25 cellular contexts compared by ENCODE assay signal in genomic region chr11:94186342-94187203, GRCh38. TPM values are rescaled to one million over a fixed set of nuclear protein-coding genes. Genes with fewer than 3 reads are reported as not detected.
A peak's percentile ranks its signal among the peaks of the same experiment; 100 is the strongest.
DNase-seq lines count a peak whose midpoint lies in the region; ATAC-seq, FAIRE-seq and TF ChIP-seq lines count a peak whose summit lies in the region.
"Had no signal": no experiment of that assay in that cellular context is flagged by ENCODE, and none has a peak within 500 bp of the region (broad histone marks: within the 10 kb centered on the region; RNA-seq: fewer than 3 reads in every experiment).

No MANE protein-coding gene starts in this region.

- DNase-seq in HFFc6, result no peak
- no peak for DNase-seq in astrocyte (ENCODE audit: low read depth)
- no peak for DNase-seq in mesothelial cell of epicardium (ENCODE audit: low spot score in 2 of 2, unreplicated experiment in 2 of 2)
- DNase-seq in stimulated activated effector memory CD8-positive, alpha-beta T cell treated with anti-CD3 and anti-CD28 coated beads, Interleukin-12 subunit alpha, Interleukin-12 subunit beta, amount 100 ng/mL, for 72 hours (ENCODE audit: low spot score in 2 of 2), result no peak
- DNase-seq in globus pallidus (ENCODE audit: low spot score), result no peak
- DNase-seq in cerebellar nuclear complex (lab: John Stamatoyannopoulos, UW), result no peak
- no peak for DNase-seq in foreskin keratinocyte
- DNase-seq: aorta, Calu3, gastrocnemius medialis, lower lobe of right lung, mucosa of descending colon, NCI-H1048, SJCRH30, T1000, transverse colon had no signal

- H3K4me3 ChIP-seq in astrocyte (ENCODE audit: insufficient read depth, low read depth, low read length), result no peak overlapping the region
- H3K4me3 ChIP-seq: cardiac muscle cell, gastrocnemius medialis, lower lobe of right lung, mucosa of descending colon, right atrium auricular region, SJCRH30, transverse colon had no signal

- ATAC-seq in stimulated activated effector memory CD8-positive, alpha-beta T cell treated with anti-CD3 and anti-CD28 coated beads, Interleukin-12 subunit alpha, Interleukin-12 subunit beta, amount 100 ng/mL, for 72 hours, result no peak
- no peak for ATAC-seq in foreskin keratinocyte
- ATAC-seq: esophagus mucosa, gastrocnemius medialis, lower lobe of right lung, mucosa of descending colon had no signal

- H3K4me1 ChIP-seq in astrocyte (ENCODE audit: insufficient read depth, low read length) (peaks cover 8% of the 10 kb centered on the region), foreskin keratinocyte (no peaks in the 10 kb centered on the region)
- H3K4me1 ChIP-seq: gastrocnemius medialis, parathyroid adenoma, right atrium auricular region had no signal

- H3K27ac ChIP-seq in astrocyte (ENCODE audit: low read depth, low read length), result peak overlapping the region; percentile 47
- no peak overlapping the region for H3K27ac ChIP-seq in foreskin keratinocyte
- H3K27ac ChIP-seq: C4-2B, cardiac muscle cell, gastrocnemius medialis, lower lobe of right lung, parathyroid adenoma, right atrium auricular region, transverse colon, VCaP had no signal

- H3K36me3 ChIP-seq in astrocyte (ENCODE audit: insufficient read depth, low read length), result peaks cover 6% of the 10 kb centered on the region
- H3K36me3 ChIP-seq: right atrium auricular region, SJCRH30, transverse colon had no signal

- H3K36me3 Mint-ChIP-seq in HFFc6 (ENCODE audit: low read depth) (peaks cover 22% of the 10 kb centered on the region), astrocyte (ENCODE audit: low read depth, unreplicated experiment) (peaks cover 4% of the 10 kb centered on the region), mesothelial cell of epicardium (peaks cover 24% of the 10 kb centered on the region)
- H3K36me3 Mint-ChIP-seq in stimulated activated effector memory CD8-positive, alpha-beta T cell treated with anti-CD3 and anti-CD28 coated beads, Interleukin-12 subunit alpha, Interleukin-12 subunit beta, amount 100 ng/mL, for 72 hours, result peaks cover 1% of the 10 kb centered on the region

- no peaks in the 10 kb centered on the region for H3K9me3 ChIP-seq in astrocyte (ENCODE audit: insufficient read depth, low read depth, low read length)
- H3K9me3 ChIP-seq: gastrocnemius medialis, lower lobe of right lung, mucosa of descending colon, right atrium auricular region, SJCRH30, transverse colon had no signal

- peaks cover 14% of the 10 kb centered on the region for H4K20me1 ChIP-seq in astrocyte (ENCODE audit: insufficient read depth, low read length)

- H2AFZ ChIP-seq in astrocyte (ENCODE audit: low read depth, low read length), result no peak overlapping the region
- H2AFZ ChIP-seq: parathyroid adenoma had no signal

- no peak overlapping the region for H3K9ac ChIP-seq in astrocyte (ENCODE audit: low read length)
- H3K9ac ChIP-seq: parathyroid adenoma had no signal

- peaks cover 47% of the 10 kb centered on the region for H3K4me1 Mint-ChIP-seq in HFFc6 (ENCODE audit: low read depth)
- H3K4me1 Mint-ChIP-seq in astrocyte (ENCODE audit: low read depth, unreplicated experiment), result peaks cover 13% of the 10 kb centered on the region
- peaks cover 24% of the 10 kb centered on the region for H3K4me1 Mint-ChIP-seq in mesothelial cell of epicardium
- H3K4me1 Mint-ChIP-seq in stimulated activated effector memory CD8-positive, alpha-beta T cell treated with anti-CD3 and anti-CD28 coated beads, Interleukin-12 subunit alpha, Interleukin-12 subunit beta, amount 100 ng/mL, for 72 hours, result peaks cover 6% of the 10 kb centered on the region
- H3K4me1 Mint-ChIP-seq: activated CD4-positive, alpha-beta T cell treated with anti-CD3 and anti-CD28 coated beads, Interleukin-2, amount 10 ng/mL, durations not matched to agents 24 days and 14 days had no signal

- H3K4me3 Mint-ChIP-seq in HFFc6 (no peak overlapping the region), astrocyte (ENCODE audit: unreplicated experiment) (no peak overlapping the region), mesothelial cell of epicardium (no peak overlapping the region)
- H3K4me3 Mint-ChIP-seq in stimulated activated effector memory CD8-positive, alpha-beta T cell treated with anti-CD3 and anti-CD28 coated beads, Interleukin-12 subunit alpha, Interleukin-12 subunit beta, amount 100 ng/mL, for 72 hours, result no peak overlapping the region
- H3K4me3 Mint-ChIP-seq: activated CD4-positive, alpha-beta T cell treated with anti-CD3 and anti-CD28 coated beads, Interleukin-2, amount 10 ng/mL, durations not matched to agents 24 days and 14 days; activated naive CD8-positive, alpha-beta T cell; dendritic cell treated with granulocyte-macrophage colony-stimulating factor and Interleukin-4, amounts not matched to agents 40 ng/mL and 50 ng/mL, for 4 days had no signal

- H3K27me3 Mint-ChIP-seq in HFFc6 (ENCODE audit: insufficient read depth) (no peaks in the 10 kb centered on the region; the same call in 1 of the 2 replicates), astrocyte (ENCODE audit: low read depth, unreplicated experiment) (no peaks in the 10 kb centered on the region), mesothelial cell of epicardium (ENCODE audit: low read depth) (no peaks in the 10 kb centered on the region)
- H3K27me3 Mint-ChIP-seq: activated CD4-positive, alpha-beta T cell treated with anti-CD3 and anti-CD28 coated beads, Interleukin-2, amount 10 ng/mL, durations not matched to agents 24 days and 14 days; activated naive CD8-positive, alpha-beta T cell; dendritic cell treated with granulocyte-macrophage colony-stimulating factor and Interleukin-4, amounts not matched to agents 40 ng/mL and 50 ng/mL, for 4 days had no signal

- H3K27ac Mint-ChIP-seq in HFFc6, result peak overlapping the region; percentile 87
- no peak overlapping the region for H3K27ac Mint-ChIP-seq in astrocyte (ENCODE audit: unreplicated experiment)
- H3K27ac Mint-ChIP-seq in mesothelial cell of epicardium, result peak overlapping the region; percentile 23
- peak overlapping the region; percentile 3 for H3K27ac Mint-ChIP-seq in stimulated activated effector memory CD8-positive, alpha-beta T cell treated with anti-CD3 and anti-CD28 coated beads, Interleukin-12 subunit alpha, Interleukin-12 subunit beta, amount 100 ng/mL, for 72 hours
- H3K27ac Mint-ChIP-seq: activated CD4-positive, alpha-beta T cell treated with anti-CD3 and anti-CD28 coated beads, Interleukin-2, amount 10 ng/mL, durations not matched to agents 24 days and 14 days; activated naive CD8-positive, alpha-beta T cell; dendritic cell treated with granulocyte-macrophage colony-stimulating factor and Interleukin-4, amounts not matched to agents 40 ng/mL and 50 ng/mL, for 4 days had no signal

- H3K9me3 Mint-ChIP-seq in HFFc6 (no peaks in the 10 kb centered on the region), astrocyte (ENCODE audit: unreplicated experiment) (peaks cover 5% of the 10 kb centered on the region), mesothelial cell of epicardium (peaks cover 4% of the 10 kb centered on the region)
- H3K9me3 Mint-ChIP-seq in stimulated activated effector memory CD8-positive, alpha-beta T cell treated with anti-CD3 and anti-CD28 coated beads, Interleukin-12 subunit alpha, Interleukin-12 subunit beta, amount 100 ng/mL, for 72 hours, result no peaks in the 10 kb centered on the region
- H3K9me3 Mint-ChIP-seq: activated CD4-positive, alpha-beta T cell treated with anti-CD3 and anti-CD28 coated beads, Interleukin-2, amount 10 ng/mL, durations not matched to agents 24 days and 14 days; dendritic cell treated with granulocyte-macrophage colony-stimulating factor and Interleukin-4, amounts not matched to agents 40 ng/mL and 50 ng/mL, for 4 days had no signal

- H3K79me2 ChIP-seq in astrocyte (ENCODE audit: insufficient read depth, low read length), result no peaks in the 10 kb centered on the region
- H3K79me2 ChIP-seq: parathyroid adenoma had no signal

- no peak overlapping the region for H3K4me2 ChIP-seq in astrocyte (ENCODE audit: low read length)

- H3K27me3 ChIP-seq in astrocyte (ENCODE audit: insufficient read depth, low read length) (no peaks in the 10 kb centered on the region), foreskin keratinocyte (no peaks in the 10 kb centered on the region)
- H3K27me3 ChIP-seq: cardiac muscle cell, gastrocnemius medialis, right atrium auricular region, SJCRH30, transverse colon had no signal

- TF ChIP-seq CTCF in HFFc6 (IDR thresholded peaks at IDR 0.05) (no peak), astrocyte (IDR thresholded peaks at IDR 0.05; ENCODE audit: insufficient read depth, low read depth, low read length) (no peak), mesothelial cell of epicardium (IDR thresholded peaks at IDR 0.05; ENCODE audit: unreplicated experiment) (no peak), foreskin keratinocyte (conservative IDR thresholded peaks at IDR 0.05) (no peak)

- FAIRE-seq in astrocyte (lab: Jason Lieb, UNC), result no peak

RNA-seq across cellular contexts. Expression of gene PANX1, which starts 57.9 kb away (rescaled TPM):
- total RNA-seq in HFFc6 (2021; fragmentation: NEBNext Ultra II Directional; extraction: Animal tissue kit (Norgen Biotek cat#: 25700)), result 10 to 100 TPM; 22.5 to 26.7 (median 24.5) TPM
- total RNA-seq in astrocyte, result 42.1 and 46.8 TPM in 2 replicates
- 40.1 to 42.9 TPM (median 41.2 TPM) in 3 replicates for total RNA-seq in mesothelial cell of epicardium
- total RNA-seq in foreskin keratinocyte, result 67.1 and 69.4 TPM in 2 replicates
- 16.6 and 17.9 TPM in 2 replicates for polyA plus RNA-seq in foreskin keratinocyte
